1 cellular context compared by ENCODE assay signal in the genomic region with DNA sequence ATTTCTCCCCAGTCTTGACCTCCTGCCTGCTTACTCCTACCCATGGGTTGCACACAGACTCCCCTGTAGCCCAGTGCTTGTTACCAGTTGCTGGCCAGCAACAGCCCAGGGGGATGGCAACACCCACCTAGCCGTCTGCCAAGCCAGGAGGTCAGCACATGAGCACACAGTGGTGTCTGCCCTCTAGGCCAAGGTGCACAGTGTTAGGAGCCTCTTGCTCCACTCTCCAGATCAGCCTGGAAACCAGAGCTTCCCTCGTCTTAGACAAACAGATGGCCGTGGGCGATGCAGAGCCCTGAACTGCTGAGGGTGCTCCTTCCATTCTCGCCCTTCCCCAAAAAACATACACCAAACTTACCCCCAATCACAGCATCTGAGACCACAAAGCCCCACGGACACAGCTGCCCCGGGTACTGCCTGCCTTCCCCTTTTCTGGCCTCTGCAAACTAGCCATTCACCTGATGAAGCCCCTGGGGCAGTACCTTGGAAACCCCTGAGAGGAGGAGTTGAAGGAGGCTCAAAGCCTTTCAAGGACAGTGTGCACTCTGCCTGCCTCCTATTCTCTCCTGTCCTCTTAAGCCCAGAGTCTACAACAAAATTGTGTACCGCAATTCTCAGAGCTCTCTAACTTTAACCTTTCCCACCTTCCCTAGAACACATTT.
TF ChIP-seq lines count a peak whose summit lies in the region.

No MANE protein-coding gene starts in this region.

TF ChIP-seq in HepG2, 621 proteins besides CTCF, POLR2A, EP300 and RAD21 (continued from another document and continues in another):
- TF ChIP-seq ZNF687 (CRISPR knock-in tag; IDR thresholded peaks at IDR 0.05) (peak; percentile 83), ATAD3A (CRISPR knock-in tag; IDR thresholded peaks at IDR 0.05) (no peak), PHF21A (CRISPR knock-in tag; IDR thresholded peaks at IDR 0.05) (no peak), HMGA1 (CRISPR knock-in tag; conservative IDR thresholded peaks at IDR 0.05) (no peak), TCF7L2 (IDR thresholded peaks at IDR 0.05; ENCODE audit: low read depth, low read length) (no peak), ZNF263 (CRISPR knock-in tag; IDR thresholded peaks at IDR 0.05) (no peak), CENPX (CRISPR knock-in tag; IDR thresholded peaks at IDR 0.05) (no peak), RFXANK (CRISPR knock-in tag; IDR thresholded peaks at IDR 0.05) (no peak), TFAP4 (IDR thresholded peaks at IDR 0.05; ENCODE audit: borderline replicate concordance, low read depth) (no peak), KDM3A (CRISPR knock-in tag; IDR thresholded peaks at IDR 0.05; ENCODE audit: low read depth) (no peak), PITX1 (CRISPR knock-in tag; IDR thresholded peaks at IDR 0.05) (peak; percentile 15; the same call in 1 of the 2 replicates), ZNF616 (CRISPR knock-in tag; IDR thresholded peaks at IDR 0.05; ENCODE audit: low read depth) (no peak), TMF1 (CRISPR knock-in tag; IDR thresholded peaks at IDR 0.05; ENCODE audit: low read depth) (no peak), MYC (CRISPR knock-in tag; IDR thresholded peaks at IDR 0.05; ENCODE audit: borderline replicate concordance) (peak; percentile 59; the same call in 1 of the 2 replicates), ZNF589 (CRISPR knock-in tag; conservative IDR thresholded peaks at IDR 0.05) (no peak), ZNF546 (CRISPR knock-in tag; conservative IDR thresholded peaks at IDR 0.05) (no peak), ZC3H4 (CRISPR knock-in tag; IDR thresholded peaks at IDR 0.05; ENCODE audit: borderline replicate concordance) (no peak), ZNF639 (CRISPR knock-in tag; conservative IDR thresholded peaks at IDR 0.05) (no peak), ZNF235 (CRISPR knock-in tag; IDR thresholded peaks at IDR 0.05; ENCODE audit: borderline replicate concordance) (no peak), ZSCAN25 (CRISPR knock-in tag; IDR thresholded peaks at IDR 0.05) (peak; percentile 46; the same call in 1 of the 2 replicates), RFXAP (CRISPR knock-in tag; IDR thresholded peaks at IDR 0.05; ENCODE audit: borderline replicate concordance) (0 out of 2 replicates have a peak, but pooled peaks have one; percentile 67), ZNF605 (CRISPR knock-in tag; IDR thresholded peaks at IDR 0.05) (no peak), ZC3H13 (CRISPR knock-in tag; IDR thresholded peaks at IDR 0.05) (no peak), PHB2 (IDR thresholded peaks at IDR 0.05; ENCODE audit: partially characterized antibody) (no peak), ATM (IDR thresholded peaks at IDR 0.05; ENCODE audit: borderline replicate concordance) (no peak), ZNF207 (IDR thresholded peaks at IDR 0.05; ENCODE audit: borderline replicate concordance) (no peak), FOXM1 (CRISPR knock-in tag; IDR thresholded peaks at IDR 0.05) (no peak), ISX (CRISPR knock-in tag; conservative IDR thresholded peaks at IDR 0.05) (no peak), ZFP91 (CRISPR knock-in tag; IDR thresholded peaks at IDR 0.05; ENCODE audit: borderline replicate concordance) (no peak), ZHX2 (IDR thresholded peaks at IDR 0.05; ENCODE audit: low read depth) (no peak), ZHX2 (CRISPR knock-in tag; IDR thresholded peaks at IDR 0.05; ENCODE audit: borderline replicate concordance) (no peak), ZNF749 (CRISPR knock-in tag; IDR thresholded peaks at IDR 0.05; ENCODE audit: borderline replicate concordance) (no peak), BCL6 (CRISPR knock-in tag; IDR thresholded peaks at IDR 0.05) (peak; percentile 35; the same call in 1 of the 2 replicates), MYNN (CRISPR knock-in tag; IDR thresholded peaks at IDR 0.05; ENCODE audit: low read depth) (no peak)
- TF ChIP-seq, protein P1, sequence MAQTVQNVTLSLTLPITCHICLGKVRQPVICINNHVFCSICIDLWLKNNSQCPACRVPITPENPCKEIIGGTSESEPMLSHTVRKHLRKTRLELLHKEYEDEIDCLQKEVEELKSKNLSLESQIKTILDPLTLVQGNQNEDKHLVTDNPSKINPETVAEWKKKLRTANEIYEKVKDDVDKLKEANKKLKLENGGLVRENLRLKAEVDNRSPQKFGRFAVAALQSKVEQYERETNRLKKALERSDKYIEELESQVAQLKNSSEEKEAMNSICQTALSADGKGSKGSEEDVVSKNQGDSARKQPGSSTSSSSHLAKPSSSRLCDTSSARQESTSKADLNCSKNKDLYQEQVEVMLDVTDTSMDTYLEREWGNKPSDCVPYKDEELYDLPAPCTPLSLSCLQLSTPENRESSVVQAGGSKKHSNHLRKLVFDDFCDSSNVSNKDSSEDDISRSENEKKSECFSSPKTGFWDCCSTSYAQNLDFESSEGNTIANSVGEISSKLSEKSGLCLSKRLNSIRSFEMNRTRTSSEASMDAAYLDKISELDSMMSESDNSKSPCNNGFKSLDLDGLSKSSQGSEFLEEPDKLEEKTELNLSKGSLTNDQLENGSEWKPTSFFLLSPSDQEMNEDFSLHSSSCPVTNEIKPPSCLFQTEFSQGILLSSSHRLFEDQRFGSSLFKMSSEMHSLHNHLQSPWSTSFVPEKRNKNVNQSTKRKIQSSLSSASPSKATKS (CRISPR knock-in tag; IDR thresholded peaks at IDR 0.05): no peak
- TF ChIP-seq, protein P2, sequence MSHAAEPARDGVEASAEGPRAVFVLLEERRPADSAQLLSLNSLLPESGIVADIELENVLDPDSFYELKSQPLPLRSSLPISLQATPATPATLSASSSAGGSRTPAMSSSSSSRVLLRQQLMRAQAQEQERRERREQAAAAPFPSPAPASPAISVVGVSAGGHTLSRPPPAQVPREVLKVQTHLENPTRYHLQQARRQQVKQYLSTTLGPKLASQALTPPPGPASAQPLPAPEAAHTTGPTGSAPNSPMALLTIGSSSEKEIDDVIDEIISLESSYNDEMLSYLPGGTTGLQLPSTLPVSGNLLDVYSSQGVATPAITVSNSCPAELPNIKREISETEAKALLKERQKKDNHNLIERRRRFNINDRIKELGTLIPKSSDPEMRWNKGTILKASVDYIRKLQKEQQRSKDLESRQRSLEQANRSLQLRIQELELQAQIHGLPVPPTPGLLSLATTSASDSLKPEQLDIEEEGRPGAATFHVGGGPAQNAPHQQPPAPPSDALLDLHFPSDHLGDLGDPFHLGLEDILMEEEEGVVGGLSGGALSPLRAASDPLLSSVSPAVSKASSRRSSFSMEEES (CRISPR knock-in tag; IDR thresholded peaks at IDR 0.05): no peak
- TF ChIP-seq, protein P3, sequence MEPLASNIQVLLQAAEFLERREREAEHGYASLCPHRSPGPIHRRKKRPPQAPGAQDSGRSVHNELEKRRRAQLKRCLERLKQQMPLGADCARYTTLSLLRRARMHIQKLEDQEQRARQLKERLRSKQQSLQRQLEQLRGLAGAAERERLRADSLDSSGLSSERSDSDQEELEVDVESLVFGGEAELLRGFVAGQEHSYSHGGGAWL (CRISPR knock-in tag; IDR thresholded peaks at IDR 0.05): no peak
- TF ChIP-seq, protein P4, sequence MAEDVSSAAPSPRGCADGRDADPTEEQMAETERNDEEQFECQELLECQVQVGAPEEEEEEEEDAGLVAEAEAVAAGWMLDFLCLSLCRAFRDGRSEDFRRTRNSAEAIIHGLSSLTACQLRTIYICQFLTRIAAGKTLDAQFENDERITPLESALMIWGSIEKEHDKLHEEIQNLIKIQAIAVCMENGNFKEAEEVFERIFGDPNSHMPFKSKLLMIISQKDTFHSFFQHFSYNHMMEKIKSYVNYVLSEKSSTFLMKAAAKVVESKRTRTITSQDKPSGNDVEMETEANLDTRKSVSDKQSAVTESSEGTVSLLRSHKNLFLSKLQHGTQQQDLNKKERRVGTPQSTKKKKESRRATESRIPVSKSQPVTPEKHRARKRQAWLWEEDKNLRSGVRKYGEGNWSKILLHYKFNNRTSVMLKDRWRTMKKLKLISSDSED (CRISPR knock-in tag; IDR thresholded peaks at IDR 0.05): no peak
- TF ChIP-seq, protein P5, sequence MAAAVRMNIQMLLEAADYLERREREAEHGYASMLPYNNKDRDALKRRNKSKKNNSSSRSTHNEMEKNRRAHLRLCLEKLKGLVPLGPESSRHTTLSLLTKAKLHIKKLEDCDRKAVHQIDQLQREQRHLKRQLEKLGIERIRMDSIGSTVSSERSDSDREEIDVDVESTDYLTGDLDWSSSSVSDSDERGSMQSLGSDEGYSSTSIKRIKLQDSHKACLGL (CRISPR knock-in tag; IDR thresholded peaks at IDR 0.05): peak; percentile 39; the same call in 1 of the 2 replicates
